13 cellular contexts compared by ENCODE assay signal in genomic region chr18:364221-364620, GRCh38.
"Had no signal": no experiment of that assay in that cellular context is flagged by ENCODE, and none has a peak within 500 bp of the region (broad histone marks: within the 10 kb centered on the region; RNA-seq: fewer than 3 reads in every experiment).

No MANE protein-coding gene starts in this region.

- H3K4me1 Mint-ChIP-seq: stimulated activated naive CD8-positive, alpha-beta T cell treated with anti-CD3 and anti-CD28 coated beads, Interleukin-15, amount 100 ng/mL, for 72 hours had no signal

- H3K36me3 Mint-ChIP-seq: naive thymus-derived CD4-positive, alpha-beta T cell had no signal

- H3K4me1 ChIP-seq: psoas muscle, right lobe of liver had no signal

- ATAC-seq: activated naive CD8-positive, alpha-beta T cell treated with anti-CD3 and anti-CD28 coated beads, Interleukin-2, amount 50 U/mL, for 24 hours; effector memory CD8-positive, alpha-beta T cell; naive thymus-derived CD4-positive, alpha-beta T cell; psoas muscle; right lobe of liver; stimulated activated naive CD8-positive, alpha-beta T cell treated with anti-CD3 and anti-CD28 coated beads, Interleukin-15, amount 100 ng/mL, for 72 hours had no signal

- H3K9me3 ChIP-seq: lower lobe of right lung, psoas muscle, right lobe of liver, testis had no signal

- H3K9me3 Mint-ChIP-seq: activated naive CD8-positive, alpha-beta T cell treated with anti-CD3 and anti-CD28 coated beads, Interleukin-2, amount 50 U/mL, for 24 hours; effector memory CD8-positive, alpha-beta T cell; naive thymus-derived CD4-positive, alpha-beta T cell; stimulated activated naive CD8-positive, alpha-beta T cell treated with anti-CD3 and anti-CD28 coated beads, Interleukin-15, amount 100 ng/mL, for 72 hours had no signal

- H3K27me3 ChIP-seq: right lobe of liver, testis had no signal

- H3K4me3 ChIP-seq: lower lobe of right lung, psoas muscle, right lobe of liver, testis had no signal

- H3K27ac ChIP-seq: epithelial cell of prostate, lower lobe of right lung, psoas muscle, right lobe of liver, testis had no signal

- H3K27me3 Mint-ChIP-seq: activated naive CD8-positive, alpha-beta T cell treated with anti-CD3 and anti-CD28 coated beads, Interleukin-2, amount 50 U/mL, for 24 hours had no signal

- DNase-seq: activated CD4-positive, alpha-beta T cell treated with anti-CD3 and anti-CD28 coated beads, Interleukin-2, amount 50 U/mL, for 48 hours; activated CD4-positive, CD25-positive, alpha-beta regulatory T cell treated with anti-CD3 and anti-CD28 coated beads, Interleukin-2, amount 50 U/mL, for 72 hours; activated naive CD8-positive, alpha-beta T cell treated with anti-CD3 and anti-CD28 coated beads, Interleukin-2, amount 50 U/mL, for 24 hours; central memory CD4-positive, alpha-beta T cell; effector memory CD8-positive, alpha-beta T cell; lower lobe of right lung; naive thymus-derived CD4-positive, alpha-beta T cell; psoas muscle; right lobe of liver; stimulated activated CD4-positive, alpha-beta T cell treated with anti-CD3 and anti-CD28 coated beads, Interleukin-4, amount 100 ng/mL, for 1 hour; stimulated activated naive CD8-positive, alpha-beta T cell treated with anti-CD3 and anti-CD28 coated beads, Interleukin-15, amount 100 ng/mL, for 72 hours; testis had no signal

- H3K4me3 Mint-ChIP-seq: activated naive CD8-positive, alpha-beta T cell treated with anti-CD3 and anti-CD28 coated beads, Interleukin-2, amount 50 U/mL, for 24 hours; effector memory CD8-positive, alpha-beta T cell; naive thymus-derived CD4-positive, alpha-beta T cell; stimulated activated naive CD8-positive, alpha-beta T cell treated with anti-CD3 and anti-CD28 coated beads, Interleukin-15, amount 100 ng/mL, for 72 hours had no signal

- H3K27ac Mint-ChIP-seq: activated naive CD8-positive, alpha-beta T cell treated with anti-CD3 and anti-CD28 coated beads, Interleukin-2, amount 50 U/mL, for 24 hours; effector memory CD8-positive, alpha-beta T cell; naive thymus-derived CD4-positive, alpha-beta T cell had no signal

- H3K36me3 ChIP-seq: lower lobe of right lung, right lobe of liver had no signal
